Comparison of ENCODE assay signal across 20 cellular contexts in genomic region chr21:43687566-43688395, GRCh38. TPM values are rescaled to one million over a fixed set of nuclear protein-coding genes. Genes with fewer than 3 reads are reported as not detected.
DNase-seq lines count a peak whose midpoint lies in the region; ATAC-seq and TF ChIP-seq lines count a peak whose summit lies in the region.
"Had no signal": no experiment of that assay in that cellular context is flagged by ENCODE, and none has a peak within 500 bp of the region (broad histone marks: within the 10 kb centered on the region; RNA-seq: fewer than 3 reads in every experiment).

No MANE protein-coding gene starts in this region.

- H3K27ac Mint-ChIP-seq in activated naive CD8-positive, alpha-beta T cell treated with anti-CD3 and anti-CD28 coated beads, Interleukin-2, amount 10 ng/mL, durations not matched to agents 7 days and 5 days, result peak overlapping the region; percentile 79
- no peak overlapping the region for H3K27ac Mint-ChIP-seq in activated naive CD8-positive, alpha-beta T cell treated with anti-CD3 and anti-CD28 coated beads, Interleukin-2, amount 50 U/mL, for 24 hours
- H3K27ac Mint-ChIP-seq in stimulated activated memory B cell treated with anti-CD40 and anti-IgM and Interleukin-4, amounts not matched to agents 10 μg/mL and 1 μg/mL and 100 μg/mL, for 72 hours, result peak overlapping the region; percentile 54
- H3K27ac Mint-ChIP-seq: activated CD8-positive, alpha-beta memory T cell treated with anti-CD3 and anti-CD28 coated beads, Interleukin-2, amount 10 ng/mL, durations not matched to agents 7 days and 5 days; activated naive CD4-positive, alpha-beta T cell treated with anti-CD3 and anti-CD28 coated beads, Interleukin-2, amount 50 U/mL, for 24 hours; progenitor cell of endocrine pancreas; T-cell had no signal

- POLR2A ChIA-PET in activated naive CD8-positive, alpha-beta T cell treated with anti-CD3 and anti-CD28 coated beads, Interleukin-2, amount 10 ng/mL, durations not matched to agents 7 days and 5 days (lab: Charles Lee), result no interaction called here
- POLR2A ChIA-PET in RWPE1 (lab: Yijun Ruan, JAX; ENCODE audit: low non-redundant PET), result no interaction called here

- peaks cover 28% of the 10 kb centered on the region for H3K36me3 Mint-ChIP-seq in activated naive CD8-positive, alpha-beta T cell treated with anti-CD3 and anti-CD28 coated beads, Interleukin-2, amount 10 ng/mL, durations not matched to agents 7 days and 5 days
- H3K36me3 Mint-ChIP-seq in activated naive CD8-positive, alpha-beta T cell treated with anti-CD3 and anti-CD28 coated beads, Interleukin-2, amount 50 U/mL, for 24 hours (ENCODE audit: low read depth), result peaks cover 57% of the 10 kb centered on the region
- H3K36me3 Mint-ChIP-seq in stimulated activated memory B cell treated with anti-CD40 and anti-IgM and Interleukin-4, amounts not matched to agents 10 μg/mL and 1 μg/mL and 100 μg/mL, for 72 hours, result peaks cover 56% of the 10 kb centered on the region

- no peak for ATAC-seq in activated naive CD8-positive, alpha-beta T cell treated with anti-CD3 and anti-CD28 coated beads, Interleukin-2, amount 10 ng/mL, durations not matched to agents 7 days and 5 days (ENCODE audit: low read depth)
- no peak for ATAC-seq in activated naive CD8-positive, alpha-beta T cell treated with anti-CD3 and anti-CD28 coated beads, Interleukin-2, amount 50 U/mL, for 24 hours
- peak; percentile 20 to 43 for ATAC-seq in left cardiac atrium
- ATAC-seq in stimulated activated memory B cell treated with anti-CD40 and anti-IgM and Interleukin-4, amounts not matched to agents 10 μg/mL and 1 μg/mL and 100 μg/mL, for 72 hours, result peak; percentile 88
- no peak for ATAC-seq in GM19452 (IDR thresholded peaks at IDR 0.05; ENCODE audit: unreplicated experiment)
- ATAC-seq: activated CD8-positive, alpha-beta memory T cell treated with anti-CD3 and anti-CD28 coated beads, Interleukin-2, amount 10 ng/mL, durations not matched to agents 7 days and 5 days; left lobe of liver; T-cell had no signal

- H3K4me1 Mint-ChIP-seq in activated naive CD8-positive, alpha-beta T cell treated with anti-CD3 and anti-CD28 coated beads, Interleukin-2, amount 10 ng/mL, durations not matched to agents 7 days and 5 days, result peaks cover 10% of the 10 kb centered on the region
- H3K4me1 Mint-ChIP-seq in activated naive CD8-positive, alpha-beta T cell treated with anti-CD3 and anti-CD28 coated beads, Interleukin-2, amount 50 U/mL, for 24 hours, result no peaks in the 10 kb centered on the region
- H3K4me1 Mint-ChIP-seq in stimulated activated memory B cell treated with anti-CD40 and anti-IgM and Interleukin-4, amounts not matched to agents 10 μg/mL and 1 μg/mL and 100 μg/mL, for 72 hours, result peaks cover 19% of the 10 kb centered on the region
- H3K4me1 Mint-ChIP-seq: activated naive CD4-positive, alpha-beta T cell treated with anti-CD3 and anti-CD28 coated beads, Interleukin-2, amount 50 U/mL, for 24 hours; T-cell had no signal

- no peaks in the 10 kb centered on the region for H3K27me3 Mint-ChIP-seq in activated naive CD8-positive, alpha-beta T cell treated with anti-CD3 and anti-CD28 coated beads, Interleukin-2, amount 10 ng/mL, durations not matched to agents 7 days and 5 days
- no peaks in the 10 kb centered on the region for H3K27me3 Mint-ChIP-seq in activated naive CD8-positive, alpha-beta T cell treated with anti-CD3 and anti-CD28 coated beads, Interleukin-2, amount 50 U/mL, for 24 hours
- H3K27me3 Mint-ChIP-seq in stimulated activated memory B cell treated with anti-CD40 and anti-IgM and Interleukin-4, amounts not matched to agents 10 μg/mL and 1 μg/mL and 100 μg/mL, for 72 hours, result no peaks in the 10 kb centered on the region
- H3K27me3 Mint-ChIP-seq: activated CD8-positive, alpha-beta memory T cell treated with anti-CD3 and anti-CD28 coated beads, Interleukin-2, amount 10 ng/mL, durations not matched to agents 7 days and 5 days; activated naive CD4-positive, alpha-beta T cell treated with anti-CD3 and anti-CD28 coated beads, Interleukin-2, amount 50 U/mL, for 24 hours; progenitor cell of endocrine pancreas; T-cell had no signal

- CTCF ChIA-PET in RWPE1 (lab: Yijun Ruan, JAX), result no interaction called here

- DNase-seq in activated naive CD8-positive, alpha-beta T cell treated with anti-CD3 and anti-CD28 coated beads, Interleukin-2, amount 10 ng/mL, durations not matched to agents 7 days and 5 days, result no peak
- no peak for DNase-seq in activated naive CD8-positive, alpha-beta T cell treated with anti-CD3 and anti-CD28 coated beads, Interleukin-2, amount 50 U/mL, for 24 hours
- DNase-seq in RWPE1 (ENCODE audit: low spot score), result no peak
- no peak for DNase-seq in left cardiac atrium
- DNase-seq in T-helper 1 cell, result no peak
- DNase-seq in GM03348 (ENCODE audit: low spot score), result no peak
- DNase-seq: activated CD8-positive, alpha-beta memory T cell treated with anti-CD3 and anti-CD28 coated beads, Interleukin-2, amount 10 ng/mL, durations not matched to agents 7 days and 5 days; COR-L47; effector CD8-positive, alpha-beta T cell; Karpas-422; NCI-H1436; NCI-H774; stimulated activated naive CD4-positive, alpha-beta T cell treated with Interleukin-2 at 50 U/mL for 16 hours; T-cell; uterus had no signal

- intact Hi-C loops in left cardiac atrium (cut with DNase I), result no loop called here

- no peak for TF ChIP-seq CTCF in RWPE1 (conservative IDR thresholded peaks at IDR 0.05; ENCODE audit: low read depth)

- no peak overlapping the region for H3K4me3 Mint-ChIP-seq in activated naive CD8-positive, alpha-beta T cell treated with anti-CD3 and anti-CD28 coated beads, Interleukin-2, amount 10 ng/mL, durations not matched to agents 7 days and 5 days
- no peak overlapping the region for H3K4me3 Mint-ChIP-seq in activated naive CD8-positive, alpha-beta T cell treated with anti-CD3 and anti-CD28 coated beads, Interleukin-2, amount 50 U/mL, for 24 hours
- H3K4me3 Mint-ChIP-seq in stimulated activated memory B cell treated with anti-CD40 and anti-IgM and Interleukin-4, amounts not matched to agents 10 μg/mL and 1 μg/mL and 100 μg/mL, for 72 hours, result no peak overlapping the region
- H3K4me3 Mint-ChIP-seq: activated CD8-positive, alpha-beta memory T cell treated with anti-CD3 and anti-CD28 coated beads, Interleukin-2, amount 10 ng/mL, durations not matched to agents 7 days and 5 days; activated naive CD4-positive, alpha-beta T cell treated with anti-CD3 and anti-CD28 coated beads, Interleukin-2, amount 50 U/mL, for 24 hours; T-cell had no signal

- H3K9me3 Mint-ChIP-seq in activated naive CD8-positive, alpha-beta T cell treated with anti-CD3 and anti-CD28 coated beads, Interleukin-2, amount 10 ng/mL, durations not matched to agents 7 days and 5 days, result no peaks in the 10 kb centered on the region
- H3K9me3 Mint-ChIP-seq in activated naive CD8-positive, alpha-beta T cell treated with anti-CD3 and anti-CD28 coated beads, Interleukin-2, amount 50 U/mL, for 24 hours, result no peaks in the 10 kb centered on the region
- H3K9me3 Mint-ChIP-seq in stimulated activated memory B cell treated with anti-CD40 and anti-IgM and Interleukin-4, amounts not matched to agents 10 μg/mL and 1 μg/mL and 100 μg/mL, for 72 hours, result no peaks in the 10 kb centered on the region
- H3K9me3 Mint-ChIP-seq: activated naive CD4-positive, alpha-beta T cell treated with anti-CD3 and anti-CD28 coated beads, Interleukin-2, amount 50 U/mL, for 24 hours; T-cell had no signal

- peak overlapping the region; percentile 65 for H3K27ac ChIP-seq in RWPE1
- H3K27ac ChIP-seq: uterus had no signal

RNA-seq across cellular contexts. Expression of gene RRP1B, which starts 28.4 kb away (rescaled TPM):
- 10 to 100 TPM; 44.2 to 46.6 TPM for total RNA-seq in activated naive CD8-positive, alpha-beta T cell treated with anti-CD3 and anti-CD28 coated beads, Interleukin-2, amount 10 ng/mL, durations not matched to agents 7 days and 5 days
- total RNA-seq in left cardiac atrium, result 10 to 100 TPM; 11.0 to 14.2 TPM

RNA-seq across cellular contexts. Expression of gene HSF2BP, which starts 28.5 kb away (rescaled TPM):
- total RNA-seq in activated naive CD8-positive, alpha-beta T cell treated with anti-CD3 and anti-CD28 coated beads, Interleukin-2, amount 10 ng/mL, durations not matched to agents 7 days and 5 days, result under 1 TPM; 0.31 to 0.64 TPM
- total RNA-seq in left cardiac atrium, result under 1 TPM in 1 of 2 donors, not detected in 1; 0.68 TPM

RNA-seq across cellular contexts. Expression of gene PDXK, which starts 31.1 kb away (rescaled TPM):
- total RNA-seq in activated naive CD8-positive, alpha-beta T cell treated with anti-CD3 and anti-CD28 coated beads, Interleukin-2, amount 10 ng/mL, durations not matched to agents 7 days and 5 days, result 100 to 1,000 TPM in 1 of 2 experiments, 10 to 100 TPM in 1; 96.9 to 101 TPM
- 100 to 1,000 TPM; 101 to 120 TPM for total RNA-seq in left cardiac atrium

Comparison
In these comparisons a context has a peak if more than half of its experiments do, and no peak if none do; other contexts are left out.
1. ATAC-seq: peak in left cardiac atrium (2 of 2) and stimulated activated memory B cell treated with anti-CD40 and anti-IgM and Interleukin-4, amounts not matched to agents 10 μg/mL and 1 μg/mL and 100 μg/mL, for 72 hours (single experiment); none in activated naive CD8-positive, alpha-beta T cell treated with anti-CD3 and anti-CD28 coated beads, Interleukin-2, amount 10 ng/mL, durations not matched to agents 7 days and 5 days (single experiment), activated naive CD8-positive, alpha-beta T cell treated with anti-CD3 and anti-CD28 coated beads, Interleukin-2, amount 50 U/mL, for 24 hours (single experiment) and GM19452 (single experiment).